Comparison of ENCODE assay signal across 16 cellular contexts in the genomic region with DNA sequence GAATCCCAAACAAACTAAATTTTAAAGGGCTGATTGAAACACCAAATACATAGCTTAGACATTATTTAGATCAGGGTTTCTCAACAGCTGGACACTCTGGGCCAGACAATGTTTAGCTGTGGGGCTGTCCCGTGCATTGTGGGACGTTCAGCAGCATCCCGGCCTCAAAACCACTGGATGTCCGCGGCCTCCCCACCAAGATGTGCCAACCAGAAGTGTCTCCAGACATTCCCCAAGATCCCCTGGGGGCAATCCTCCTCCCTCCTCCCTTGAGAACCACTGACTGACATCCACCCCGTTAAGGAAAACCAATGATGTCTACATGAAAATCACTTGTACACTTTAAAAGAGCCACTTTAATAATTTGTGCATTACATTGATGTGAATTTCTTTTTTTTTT.
"Had no signal": no experiment of that assay in that cellular context is flagged by ENCODE, and none has a peak within 500 bp of the region (broad histone marks: within the 10 kb centered on the region; RNA-seq: fewer than 3 reads in every experiment).

No MANE protein-coding gene starts in this region.

- H3K27ac ChIP-seq: left lung, ovary, stomach had no signal

- H3K9me3 Mint-ChIP-seq: activated CD4-positive, alpha-beta T cell treated with anti-CD3 and anti-CD28 coated beads, Interleukin-2, amount 10 ng/mL, durations not matched to agents 24 days and 14 days; activated naive CD4-positive, alpha-beta T cell treated with anti-CD3 and anti-CD28 coated beads, Interleukin-2, amount 50 U/mL, for 24 hours; nephron; T-helper 1 cell treated with Interleukin-12 subunit alpha and Interleukin-12 subunit beta and Interleukin-4 antibody, amounts not matched to agents 30 μg/mL and 1 μg/mL, for 36 hours had no signal

- H3K27me3 ChIP-seq: left lung, ovary, stomach had no signal

- H3K36me3 ChIP-seq: left lung, ovary, stomach had no signal

- H3K36me3 Mint-ChIP-seq: activated naive CD4-positive, alpha-beta T cell treated with anti-CD3 and anti-CD28 coated beads, Interleukin-2, amount 50 U/mL, for 24 hours had no signal

- H3K27me3 Mint-ChIP-seq: activated CD4-positive, alpha-beta T cell treated with anti-CD3 and anti-CD28 coated beads, Interleukin-2, amount 10 ng/mL, durations not matched to agents 24 days and 14 days; activated naive CD4-positive, alpha-beta T cell treated with anti-CD3 and anti-CD28 coated beads, Interleukin-2, amount 50 U/mL, for 24 hours; brain had no signal

- ATAC-seq: left lung, WTC11 had no signal

- H3K9me3 ChIP-seq: left lung, ovary, stomach had no signal

- H3K4me3 Mint-ChIP-seq: activated CD4-positive, alpha-beta T cell treated with anti-CD3 and anti-CD28 coated beads, Interleukin-2, amount 10 ng/mL, durations not matched to agents 24 days and 14 days; activated naive CD4-positive, alpha-beta T cell treated with anti-CD3 and anti-CD28 coated beads, Interleukin-2, amount 50 U/mL, for 24 hours; brain; nephron; T-helper 1 cell treated with Interleukin-12 subunit alpha and Interleukin-12 subunit beta and Interleukin-4 antibody, amounts not matched to agents 30 μg/mL and 1 μg/mL, for 36 hours; WTC11 had no signal

- H3K4me3 ChIP-seq: left lung, ovary, stomach had no signal

- DNase-seq: activated CD4-positive, alpha-beta T cell treated with anti-CD3 and anti-CD28 coated beads, Interleukin-2, amount 10 ng/mL, durations not matched to agents 24 days and 14 days; activated effector memory CD4-positive, alpha-beta T cell treated with Interleukin-2 at 50 U/mL for 16 hours; activated T-cell treated with anti-CD3 and anti-CD28 coated beads for 4 hours; amygdala; dermis blood vessel endothelial cell; erythroblast; head of caudate nucleus; left lung; ovary; stimulated activated CD4-positive, alpha-beta T cell treated with anti-CD3 and anti-CD28 coated beads, Interleukin-4, amount 100 ng/mL, for 4 hours; stomach had no signal

- H3K4me1 Mint-ChIP-seq: nephron had no signal
